In genomic region chr17:58417300-58418092, GRCh38 we compare ENCODE assay signal across 1 cellular context.
TF ChIP-seq lines count a peak whose summit lies in the region.

TSS of gene RNF43 (minus strand) at chr17:58417534. CDS start at chr17:58415577, 1,957 bp downstream.

TF ChIP-seq in K562, 482 proteins besides CTCF, POLR2A, EP300 and RAD21 (continued from another document and continues in another):
- TF ChIP-seq ZNF592 (IDR thresholded peaks at IDR 0.05) = 0 out of 2 replicates have a peak, but pooled peaks have one; percentile 28
- TF ChIP-seq KLF10 (CRISPR knock-in tag; IDR thresholded peaks at IDR 0.05) = no peak
- no peak for TF ChIP-seq ZBED1 (IDR thresholded peaks at IDR 0.05)
- peak; percentile 82 for TF ChIP-seq NBN (IDR thresholded peaks at IDR 0.05; ENCODE audit: low read depth)
- TF ChIP-seq ZNF311 (CRISPR knock-in tag; IDR thresholded peaks at IDR 0.05) = no peak
- peak; percentile 54; the same call in 1 of the 2 replicates for TF ChIP-seq JUN (IDR thresholded peaks at IDR 0.05; ENCODE audit: borderline replicate concordance, low read depth, low read length)
- no peak for TF ChIP-seq JUN (CRISPR knock-in tag; IDR thresholded peaks at IDR 0.05; ENCODE audit: borderline replicate concordance)
- peak; percentile 67; the same call in 1 of the 2 replicates for TF ChIP-seq ESRRA (IDR thresholded peaks at IDR 0.05; ENCODE audit: borderline replicate concordance, low read depth)
- TF ChIP-seq HNRNPLL (IDR thresholded peaks at IDR 0.05; ENCODE audit: low read depth, low read length, poor library complexity, severe bottlenecking) = no peak
- TF ChIP-seq FOXM1 (IDR thresholded peaks at IDR 0.05; ENCODE audit: low read depth) = no peak
- TF ChIP-seq FOXM1 (CRISPR knock-in tag; IDR thresholded peaks at IDR 0.05; ENCODE audit: low read depth) = no peak
- TF ChIP-seq MTA1 (IDR thresholded peaks at IDR 0.05; ENCODE audit: borderline replicate concordance) = 0 out of 2 replicates have a peak, but pooled peaks have one; percentile 43
- no peak for TF ChIP-seq HNRNPK (IDR thresholded peaks at IDR 0.05; ENCODE audit: low read depth, low read length, poor library complexity, severe bottlenecking)
- no peak for TF ChIP-seq E2F5 (CRISPR knock-in tag; IDR thresholded peaks at IDR 0.05)
- TF ChIP-seq HDAC2 (IDR thresholded peaks at IDR 0.05) = peak; percentile 80; the same call in 1 of the 2 replicates
- TF ChIP-seq ZNF232 (CRISPR knock-in tag; IDR thresholded peaks at IDR 0.05) = no peak
- TF ChIP-seq DLX4 (CRISPR knock-in tag; IDR thresholded peaks at IDR 0.05) = no peak
- TF ChIP-seq SLC30A9 (CRISPR knock-in tag; IDR thresholded peaks at IDR 0.05) = no peak
- TF ChIP-seq ZNF280A (IDR thresholded peaks at IDR 0.05; ENCODE audit: low read depth, partially characterized antibody) = no peak
- peak in 1 of 2 experiments; percentile 80; a peak in 2 of 4 replicates for TF ChIP-seq SRF (CRISPR knock-in tag; IDR thresholded peaks at IDR 0.05)
- TF ChIP-seq ZNF384 (IDR thresholded peaks at IDR 0.05; ENCODE audit: low read depth, low read length) = peak; percentile 7; the same call in 1 of the 2 replicates
- TF ChIP-seq IRF2 (CRISPR knock-in tag; IDR thresholded peaks at IDR 0.05) = no peak
- no peak for TF ChIP-seq KLF13 (tag; IDR thresholded peaks at IDR 0.05; ENCODE audit: borderline replicate concordance, low read depth)
- TF ChIP-seq HMGXB4 (CRISPR knock-in tag; IDR thresholded peaks at IDR 0.05) = no peak
- TF ChIP-seq HCFC1 (IDR thresholded peaks at IDR 0.05; ENCODE audit: low read depth, low read length) = peak; percentile 25; the same call in 1 of the 2 replicates
- peak; percentile 67 for TF ChIP-seq ARID1B (IDR thresholded peaks at IDR 0.05)
- no peak for TF ChIP-seq FOXP4 (CRISPR knock-in tag; IDR thresholded peaks at IDR 0.05; ENCODE audit: borderline replicate concordance)
- TF ChIP-seq GABPB2 (CRISPR knock-in tag; conservative IDR thresholded peaks at IDR 0.05) = no peak
- no peak; the same call in 1 of the 2 replicates for TF ChIP-seq RAD51 (IDR thresholded peaks at IDR 0.05; ENCODE audit: borderline replicate concordance, low read depth)
- no peak for TF ChIP-seq ZNF778 (CRISPR knock-in tag; IDR thresholded peaks at IDR 0.05)
- no peak for TF ChIP-seq CREB5 (CRISPR knock-in tag; IDR thresholded peaks at IDR 0.05)
- peak in 1 of 2 experiments; percentile 50; a peak in 2 of 4 replicates for TF ChIP-seq NRF1 (conservative IDR thresholded peaks at IDR 0.05 in 1 of 2, IDR thresholded peaks at IDR 0.05 in 1 of 2)
- TF ChIP-seq SNAPC5 (CRISPR knock-in tag; IDR thresholded peaks at IDR 0.05) = no peak
- TF ChIP-seq ZBTB26 (CRISPR knock-in tag; IDR thresholded peaks at IDR 0.05) = no peak
- no peak for TF ChIP-seq ZBTB17 (CRISPR knock-in tag; IDR thresholded peaks at IDR 0.05)
- peak in 1 of 2 experiments; percentile 82 for TF ChIP-seq AFF1 (IDR thresholded peaks at IDR 0.05; ENCODE audit: low read depth in 1 of 2, partially characterized antibody in 2 of 2)
- TF ChIP-seq LEF1 (IDR thresholded peaks at IDR 0.05) = peak; percentile 22; the same call in 1 of the 2 replicates
- peak; percentile 52 for TF ChIP-seq L3MBTL2 (IDR thresholded peaks at IDR 0.05)
- no peak for TF ChIP-seq ZBTB9 (CRISPR knock-in tag; IDR thresholded peaks at IDR 0.05)
